19 cellular contexts compared by ENCODE assay signal in genomic region chr20:37687478-37687805, GRCh38.
"Had no signal": no experiment of that assay in that cellular context is flagged by ENCODE, and none has a peak within 500 bp of the region (broad histone marks: within the 10 kb centered on the region; RNA-seq: fewer than 3 reads in every experiment).

No MANE protein-coding gene starts in this region.

- H3K27ac Mint-ChIP-seq: activated naive CD4-positive, alpha-beta T cell treated with anti-CD3 and anti-CD28 coated beads, Interleukin-2, amount 50 U/mL, for 24 hours; activated T-helper 1 cell treated with anti-CD3 and anti-CD28 coated beads, Interleukin-12 subunit alpha, Interleukin-12 subunit beta, Interleukin-2, Interleukin-4 antibody, amounts not matched to agents 30 ng/mL and 10 ng/mL and 1 ng/mL, durations not matched to agents 14 hours and 24 hours and 36 hours; naive B cell; neural progenitor cell; WTC11 had no signal

- H3K36me3 Mint-ChIP-seq: activated naive CD4-positive, alpha-beta T cell treated with anti-CD3 and anti-CD28 coated beads, Interleukin-2, amount 50 U/mL, for 24 hours; naive B cell; neural progenitor cell; WTC11 had no signal

- ATAC-seq: body of pancreas, sciatic nerve, WTC11 had no signal

- H2AFZ ChIP-seq: neural progenitor cell had no signal

- H3K9me3 ChIP-seq: body of pancreas, tibial nerve had no signal

- H3K9me3 Mint-ChIP-seq: activated naive CD4-positive, alpha-beta T cell treated with anti-CD3 and anti-CD28 coated beads, Interleukin-2, amount 50 U/mL, for 24 hours; activated T-helper 1 cell treated with anti-CD3 and anti-CD28 coated beads, Interleukin-12 subunit alpha, Interleukin-12 subunit beta, Interleukin-2, Interleukin-4 antibody, amounts not matched to agents 30 ng/mL and 10 ng/mL and 1 ng/mL, durations not matched to agents 14 hours and 24 hours and 36 hours; neural progenitor cell; WTC11 had no signal

- H3K27me3 ChIP-seq: body of pancreas had no signal

- H3K4me1 ChIP-seq: body of pancreas, foreskin keratinocyte, neural progenitor cell, tibial nerve had no signal

- H3K4me2 ChIP-seq: neural progenitor cell had no signal

- DNase-seq: activated CD8-positive, alpha-beta memory T cell treated with anti-CD3 and anti-CD28 coated beads for 24 hours; activated CD8-positive, alpha-beta memory T cell treated with anti-CD3 and anti-CD28 coated beads, Interleukin-2, amount 50 U/mL, for 4 hours; activated gamma-delta T cell treated with Interleukin-2 at 50 U/mL for 16 hours; anterior cingulate cortex; body of pancreas; cortex of kidney; naive B cell; stimulated activated CD4-positive, alpha-beta T cell treated with anti-CD3 and anti-CD28 coated beads, Interleukin-4, amount 100 ng/mL, for 1 hour; stimulated activated naive CD4-positive, alpha-beta T cell treated with Interleukin-2 at 50 U/mL for 16 hours; T-helper 9 cell had no signal

- H3K9ac ChIP-seq: neural progenitor cell had no signal

- H3K27ac ChIP-seq: body of pancreas, cardiac muscle cell, foreskin keratinocyte, neural progenitor cell, tibial nerve had no signal

- H3K4me3 ChIP-seq: body of pancreas, cardiac muscle cell, lung, neural progenitor cell, tibial nerve had no signal

- H3K4me1 Mint-ChIP-seq: naive B cell, neural progenitor cell, WTC11 had no signal

- H3K36me3 ChIP-seq: cardiac muscle cell, neural progenitor cell, tibial nerve had no signal

- H3K4me3 Mint-ChIP-seq: activated naive CD4-positive, alpha-beta T cell treated with anti-CD3 and anti-CD28 coated beads, Interleukin-2, amount 50 U/mL, for 24 hours; activated T-helper 1 cell treated with anti-CD3 and anti-CD28 coated beads, Interleukin-12 subunit alpha, Interleukin-12 subunit beta, Interleukin-2, Interleukin-4 antibody, amounts not matched to agents 30 ng/mL and 10 ng/mL and 1 ng/mL, durations not matched to agents 14 hours and 24 hours and 36 hours; naive B cell; neural progenitor cell; WTC11 had no signal
